1 cellular context compared by ENCODE assay signal in genomic region chr22:35335468-35335867, GRCh38.
TF ChIP-seq lines count a peak whose summit lies in the region.

No MANE protein-coding gene starts in this region.

TF ChIP-seq in GM23338, 12 proteins besides CTCF, POLR2A, EP300 and RAD21:
- TF ChIP-seq CREB1 (CRISPR knock-in tag; IDR thresholded peaks at IDR 0.05; ENCODE audit: low read depth) (no peak), NANOG (IDR thresholded peaks at IDR 0.05; ENCODE audit: borderline replicate concordance) (no peak), EZH2 (IDR thresholded peaks at IDR 0.05; ENCODE audit: low read depth, unreplicated experiment) (no peak), ZNF114 (CRISPR knock-in tag; IDR thresholded peaks at IDR 0.05) (no peak), REST (IDR thresholded peaks at IDR 0.05; ENCODE audit: unreplicated experiment) (no peak), JUNB (IDR thresholded peaks at IDR 0.05; ENCODE audit: unreplicated experiment) (no peak)
TF ChIP-seq in GM23338: peak in this region for 0.
